Comparison of ENCODE assay signal across 21 cellular contexts in the genomic region with DNA sequence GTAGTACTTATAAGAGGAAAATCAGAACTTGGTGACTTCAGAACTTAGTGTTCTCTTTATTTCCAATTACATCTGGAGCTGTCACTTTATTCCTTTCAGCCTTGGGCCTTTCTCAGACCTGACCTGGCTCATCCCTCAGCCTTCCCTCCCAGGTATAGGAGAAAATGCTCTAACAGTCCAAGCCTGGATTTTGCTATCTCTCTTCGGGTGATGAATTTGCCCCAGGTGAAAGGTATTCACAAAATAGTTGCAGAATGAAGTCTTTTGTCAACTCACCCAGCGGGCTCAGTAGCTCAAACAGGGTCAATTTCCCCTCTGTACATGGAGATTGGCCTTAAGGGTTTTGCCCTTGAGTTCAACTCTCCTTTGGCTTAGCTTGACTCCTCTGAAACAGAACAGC. TPM values are rescaled to one million over a fixed set of nuclear protein-coding genes. Genes with fewer than 3 reads are reported as not detected.
A peak's percentile ranks its signal among the peaks of the same experiment; 100 is the strongest.
DNase-seq lines count a peak whose midpoint lies in the region; ATAC-seq and TF ChIP-seq lines count a peak whose summit lies in the region.
"Had no signal": no experiment of that assay in that cellular context is flagged by ENCODE, and none has a peak within 500 bp of the region (broad histone marks: within the 10 kb centered on the region; RNA-seq: fewer than 3 reads in every experiment).

No MANE protein-coding gene starts in this region.

- peak overlapping the region; percentile 95 for H3K27ac Mint-ChIP-seq in mesothelial cell of epicardium
- no peak overlapping the region for H3K27ac Mint-ChIP-seq in naive thymus-derived CD4-positive, alpha-beta T cell
- H3K27ac Mint-ChIP-seq: CD4-positive, alpha-beta T cell; GM23338 had no signal

- H3K9me3 ChIP-seq in sigmoid colon (no peaks in the 10 kb centered on the region), heart right ventricle (no peaks in the 10 kb centered on the region)
- H3K9me3 ChIP-seq in naive thymus-derived CD4-positive, alpha-beta T cell (ENCODE audit: control insufficient read depth in 2 of 3, low read length in 3 of 3): no peaks in the 10 kb centered on the region
- H3K9me3 ChIP-seq: BLaER1, Peyer's patch had no signal

- CTCF ChIA-PET in naive thymus-derived CD4-positive, alpha-beta T cell (lab: Charles Lee): no interaction called here

- H3K4me3 ChIP-seq in sigmoid colon: no peak overlapping the region
- no peak overlapping the region for H3K4me3 ChIP-seq in naive thymus-derived CD4-positive, alpha-beta T cell (ENCODE audit: low read length)
- H3K4me3 ChIP-seq in heart right ventricle: no peak overlapping the region
- H3K4me3 ChIP-seq in lower leg skin (ENCODE audit: low read depth, poor library complexity, severe bottlenecking): no peak overlapping the region
- H3K4me3 ChIP-seq: BLaER1, GM23338, Peyer's patch had no signal

- H3K27ac ChIP-seq in sigmoid colon (peak overlapping the region; percentile 94 to 99 (median 96)), heart right ventricle (no peak overlapping the region)
- no peak overlapping the region for H3K27ac ChIP-seq in naive thymus-derived CD4-positive, alpha-beta T cell (ENCODE audit: low read depth, low read length)
- H3K27ac ChIP-seq: BLaER1, KMS-11 had no signal

- peaks cover 88% of the 10 kb centered on the region for H3K4me1 Mint-ChIP-seq in mesothelial cell of epicardium
- H3K4me1 Mint-ChIP-seq in naive thymus-derived CD4-positive, alpha-beta T cell: peaks cover 0 to 7% (median 0%) of the 10 kb centered on the region in 7 donors

- POLR2A ChIA-PET in naive thymus-derived CD4-positive, alpha-beta T cell (lab: Charles Lee): no interaction called here

- TF ChIP-seq POLR2A in sigmoid colon (IDR thresholded peaks at IDR 0.05): no peak
- TF ChIP-seq POLR2A in lower leg skin (IDR thresholded peaks at IDR 0.05): no peak

- H3K36me3 Mint-ChIP-seq in mesothelial cell of epicardium: no peaks in the 10 kb centered on the region
- peaks cover 0 to 17% (median 0%) of the 10 kb centered on the region in 5 donors for H3K36me3 Mint-ChIP-seq in naive thymus-derived CD4-positive, alpha-beta T cell

- intact Hi-C loops in sigmoid colon (cut with DNase I): no loop called here
- intact Hi-C loops in naive thymus-derived CD4-positive, alpha-beta T cell (cut with micrococcal nuclease): no loop called here
- intact Hi-C loops in heart right ventricle (cut with DNase I): no loop called here
- intact Hi-C loops in lower leg skin (cut with DNase I; ENCODE audit: low total_unique reads): no loop called here

- H3K27me3 Mint-ChIP-seq in mesothelial cell of epicardium (ENCODE audit: low read depth): no peaks in the 10 kb centered on the region
- H3K27me3 Mint-ChIP-seq in naive thymus-derived CD4-positive, alpha-beta T cell: peaks cover 0 to 15% (median 9%) of the 10 kb centered on the region in 5 donors

- H3K4me1 ChIP-seq in sigmoid colon: peaks cover 0 to 100% (median 97%) of the 10 kb centered on the region in 4 donors
- no peaks in the 10 kb centered on the region for H3K4me1 ChIP-seq in naive thymus-derived CD4-positive, alpha-beta T cell (ENCODE audit: control insufficient read depth in 2 of 2, insufficient read depth in 2 of 2, low read length in 2 of 2)
- H3K4me1 ChIP-seq in heart right ventricle: peaks cover 0 to 43% (median 11%) of the 10 kb centered on the region in 9 donors

- H3K4me3 Mint-ChIP-seq in mesothelial cell of epicardium: no peak overlapping the region
- H3K4me3 Mint-ChIP-seq in naive thymus-derived CD4-positive, alpha-beta T cell: no peak overlapping the region
- H3K4me3 Mint-ChIP-seq: CD4-positive, alpha-beta T cell; GM23338 had no signal

- no peak for ATAC-seq in naive thymus-derived CD4-positive, alpha-beta T cell
- no peak for ATAC-seq in heart right ventricle
- ATAC-seq: GM23338, SK-N-SH treated with all-trans-retinoic acid at 6 μM for 48 hours had no signal

- TF ChIP-seq CTCF in mesothelial cell of epicardium (IDR thresholded peaks at IDR 0.05; ENCODE audit: unreplicated experiment) (no peak), sigmoid colon (IDR thresholded peaks at IDR 0.05) (no peak), heart right ventricle (IDR thresholded peaks at IDR 0.05) (no peak), lower leg skin (IDR thresholded peaks at IDR 0.05) (no peak)

- H3K36me3 ChIP-seq in sigmoid colon (peaks cover 0 to 18% (median 9%) of the 10 kb centered on the region in 4 donors), heart right ventricle (peaks cover 0 to 7% (median 0%) of the 10 kb centered on the region in 9 donors)
- H3K36me3 ChIP-seq in naive thymus-derived CD4-positive, alpha-beta T cell (ENCODE audit: control insufficient read depth in 2 of 3, insufficient read depth in 3 of 3, low read length in 3 of 3): no peaks in the 10 kb centered on the region
- H3K36me3 ChIP-seq: BLaER1, Peyer's patch had no signal

- no peak for TF ChIP-seq EP300 in sigmoid colon (IDR thresholded peaks at IDR 0.05)

- H3K9me3 Mint-ChIP-seq in mesothelial cell of epicardium: no peaks in the 10 kb centered on the region
- H3K9me3 Mint-ChIP-seq in naive thymus-derived CD4-positive, alpha-beta T cell: peaks cover 0 to 2% (median 0%) of the 10 kb centered on the region in 11 donors
- H3K9me3 Mint-ChIP-seq: CD4-positive, alpha-beta T cell; GM23338 had no signal

- no peaks in the 10 kb centered on the region for H3K27me3 ChIP-seq in sigmoid colon
- no peaks in the 10 kb centered on the region for H3K27me3 ChIP-seq in naive thymus-derived CD4-positive, alpha-beta T cell (ENCODE audit: control insufficient read depth in 2 of 2, insufficient read depth in 2 of 2, low read length in 2 of 2)
- H3K27me3 ChIP-seq in heart right ventricle: no peaks in the 10 kb centered on the region
- H3K27me3 ChIP-seq: BLaER1, Peyer's patch had no signal

- peak; percentile 4 for DNase-seq in astrocyte of the hippocampus (ENCODE audit: low read depth, low spot score)
- no peak for DNase-seq in mesothelial cell of epicardium (ENCODE audit: low spot score in 2 of 2, unreplicated experiment in 2 of 2)
- no peak for DNase-seq in sigmoid colon
- DNase-seq in naive thymus-derived CD4-positive, alpha-beta T cell: no peak
- DNase-seq in heart right ventricle: no peak
- no peak for DNase-seq in GM03348 (ENCODE audit: low spot score)
- no peak for DNase-seq in lower leg skin (ENCODE audit: low spot score in 2 of 2)
- DNase-seq: CD4-positive, alpha-beta T cell; COR-L47; DMS79 treated with DMSO at 0.1 percent for 48 hours; HCEC 1CT; NCI-H1092 treated with DMSO at 0.1 percent for 48 hours; NCI-H1694; NCI-H2081 treated with DMSO at 0.1 percent for 48 hours; NCI-H446; NCI-H526; Peyer's patch had no signal

- WGBS in sigmoid colon, 2 donors: 94 to 95% methylated on average over 2 of the region's 2 CpGs
- 92 to 93% methylated on average over 2 of the region's 2 CpGs for WGBS in heart right ventricle, 2 donors
- 92 to 93% methylated on average over 2 of the region's 2 CpGs for WGBS in lower leg skin, 2 donors

RNA-seq across cellular contexts. Expression of a gene that starts 12.0 kb away (rescaled TPM):
- total RNA-seq in mesothelial cell of epicardium (82.2 to 89.5 TPM (median 83.6 TPM) in 3 replicates), sigmoid colon (100 to 1,000 TPM; 207 to 348 (median 237) TPM), heart right ventricle (10 to 100 TPM in 5 of 10 donors, 1 to 10 TPM in 5; 4.7 to 29.4 (median 9.9) TPM), lower leg skin (10 to 100 TPM in 1 of 4 donors, 1 to 10 TPM in 3; 4.0 to 11.5 (median 5.9) TPM)
- polyA plus RNA-seq in sigmoid colon (10 to 100 TPM in 1 of 3 donors, 1 to 10 TPM in 2; 2.5 to 13.6 (median 7.8) TPM), heart right ventricle (1 to 10 TPM; 2.5 to 2.7 TPM)
- 10 to 100 TPM in 1 of 5 experiments, 1 to 10 TPM in 3, under 1 TPM in 1; 0.50 to 23.7 (median 2.2) TPM for total RNA-seq in naive thymus-derived CD4-positive, alpha-beta T cell
- under 1 TPM; 0.35 to 0.51 TPM for polyA plus RNA-seq in naive thymus-derived CD4-positive, alpha-beta T cell

Comparison
In these comparisons a context has a peak if more than half of its experiments do, and no peak if none do; other contexts are left out.
1. H3K27ac ChIP-seq: peak in sigmoid colon (4 of 4); none in naive thymus-derived CD4-positive, alpha-beta T cell (single experiment) and heart right ventricle (0 of 10).